In genomic region chr10:13990392-13990805, GRCh38 we compare ENCODE assay signal across 8 cellular contexts.
DNase-seq lines count a peak whose midpoint lies in the region; ATAC-seq and TF ChIP-seq lines count a peak whose summit lies in the region.
"Had no signal": no experiment of that assay in that cellular context is flagged by ENCODE, and none has a peak within 500 bp of the region (broad histone marks: within the 10 kb centered on the region; RNA-seq: fewer than 3 reads in every experiment).

No MANE protein-coding gene starts in this region.

- intact Hi-C loops in esophagus squamous epithelium (cut with DNase I), result no loop called here
- intact Hi-C loops in transverse colon (cut with DNase I; ENCODE audit: low total_unique reads), result no loop called here

- no peak for ATAC-seq in GM21515 (IDR thresholded peaks at IDR 0.05; ENCODE audit: unreplicated experiment)
- no peak for ATAC-seq in GM21723 (IDR thresholded peaks at IDR 0.05; ENCODE audit: unreplicated experiment)
- ATAC-seq: activated CD8-positive, alpha-beta memory T cell treated with anti-CD3 and anti-CD28 coated beads, Interleukin-2, amount 10 ng/mL, durations not matched to agents 7 days and 5 days had no signal

- no peaks in the 10 kb centered on the region for H3K36me3 ChIP-seq in SJCRH30
- no peaks in the 10 kb centered on the region for H3K36me3 ChIP-seq in esophagus squamous epithelium
- H3K36me3 ChIP-seq in muscle layer of duodenum (ENCODE audit: control insufficient read depth in 1 of 2, insufficient read depth in 2 of 2, low read length in 2 of 2), result no peaks in the 10 kb centered on the region
- no peaks in the 10 kb centered on the region for H3K36me3 ChIP-seq in transverse colon

- H3K27ac ChIP-seq in SJCRH30 (peak overlapping the region; percentile 21; the same call in 1 of the 2 replicates), esophagus squamous epithelium (peak overlapping the region; percentile 10 to 85 (median 74)), muscle layer of duodenum (ENCODE audit: low read length) (peak overlapping the region; percentile 59), transverse colon (peak overlapping the region; percentile 43 to 64 (median 60))

- DNase-seq in SJCRH30 (no peak), esophagus squamous epithelium (lab: John Stamatoyannopoulos, UW) (no peak), transverse colon (no peak)
- no peak for DNase-seq in activated naive CD4-positive, alpha-beta T cell treated with Interleukin-2 at 50 U/mL for 16 hours
- DNase-seq: activated CD8-positive, alpha-beta memory T cell treated with anti-CD3 and anti-CD28 coated beads, Interleukin-2, amount 10 ng/mL, durations not matched to agents 7 days and 5 days had no signal

- H3K27me3 ChIP-seq in SJCRH30, result no peaks in the 10 kb centered on the region
- H3K27me3 ChIP-seq in esophagus squamous epithelium, result no peaks in the 10 kb centered on the region
- H3K27me3 ChIP-seq in muscle layer of duodenum (ENCODE audit: low read depth, low read length), result no peaks in the 10 kb centered on the region
- no peaks in the 10 kb centered on the region for H3K27me3 ChIP-seq in transverse colon

- TF ChIP-seq EP300 in transverse colon (IDR thresholded peaks at IDR 0.05; ENCODE audit: low read depth), result no peak

- 54 to 73% methylated on average over 8 of the region's 12 CpGs for whole genome bisulfite sequencing in esophagus squamous epithelium, 2 donors
- 44 to 55% methylated on average over 4 to 12 of the region's 12 CpGs for WGBS in transverse colon (ENCODE audit: low coverage in 1 of 2), 2 donors

- in situ Hi-C loops in transverse colon (cut with MboI; ENCODE audit: low pct_ligation_motif_present in 1 of 4, low pct_unique_long_range_greater_than_20kb in 1 of 4, low sequenced_read_pairs in 3 of 4), result no loop called here

- H3K4me3 ChIP-seq in SJCRH30, result peak overlapping the region; percentile 24
- H3K4me3 ChIP-seq in esophagus squamous epithelium, result peak overlapping the region in 2 of 4 donors; percentile 18 to 32
- peak overlapping the region in 1 of 2 donors; percentile 2 for H3K4me3 ChIP-seq in muscle layer of duodenum (ENCODE audit: low read depth in 1 of 2, low read length in 2 of 2)
- H3K4me3 ChIP-seq in transverse colon, result no peak overlapping the region

- TF ChIP-seq CTCF in esophagus squamous epithelium (IDR thresholded peaks at IDR 0.05) (no peak), transverse colon (IDR thresholded peaks at IDR 0.05) (no peak)

- H3K4me1 ChIP-seq in SJCRH30 (peaks cover 26% of the 10 kb centered on the region), esophagus squamous epithelium (peaks cover 0 to 49% (median 13%) of the 10 kb centered on the region in 3 donors), muscle layer of duodenum (ENCODE audit: control insufficient read depth in 1 of 2, insufficient read depth in 2 of 2, low read length in 2 of 2) (peaks cover 0 to 28% of the 10 kb centered on the region in 2 donors), transverse colon (peaks cover 0 to 17% (median 0%) of the 10 kb centered on the region in 4 donors)

- TF ChIP-seq POLR2A in esophagus squamous epithelium (IDR thresholded peaks at IDR 0.05), result no peak
- no peak for TF ChIP-seq POLR2A in transverse colon (IDR thresholded peaks at IDR 0.05)

- H3K9me3 ChIP-seq in SJCRH30 (replicated peaks) (no peaks in the 10 kb centered on the region), esophagus squamous epithelium (no peaks in the 10 kb centered on the region), muscle layer of duodenum (ENCODE audit: control insufficient read depth in 1 of 2, low read length in 2 of 2) (no peaks in the 10 kb centered on the region), transverse colon (no peaks in the 10 kb centered on the region)

Comparison
In these comparisons a context has a peak if more than half of its experiments do, and no peak if none do; other contexts are left out.
1. H3K27ac ChIP-seq: peak in every context shown above with its lines; median percentile 74 in esophagus squamous epithelium; 60 in transverse colon; 59 in muscle layer of duodenum; 21 in SJCRH30.